In genomic region chr19:55549500-55550320, GRCh38 we compare ENCODE assay signal across 1 cellular context.
TF ChIP-seq lines count a peak whose summit lies in the region.

No MANE protein-coding gene starts in this region.

TF ChIP-seq in WTC11, 78 proteins besides CTCF, POLR2A, EP300 and RAD21 (continued from another document):
- TF ChIP-seq ZNF532 (CRISPR knock-in tag; IDR thresholded peaks at IDR 0.05; ENCODE audit: borderline replicate concordance) (no peak), SOX15 (CRISPR knock-in tag; IDR thresholded peaks at IDR 0.05) (no peak), SP1 (CRISPR knock-in tag; conservative IDR thresholded peaks at IDR 0.05) (peak; percentile 58; the same call in 1 of the 2 replicates), MAX (CRISPR knock-in tag; IDR thresholded peaks at IDR 0.05) (peak; percentile 55; the same call in 1 of the 2 replicates)
